ENCODE assay signal across 1 cellular context in genomic region chr7:10939237-10939910, GRCh38.
TF ChIP-seq lines count a peak whose summit lies in the region.

No MANE protein-coding gene starts in this region.

TF ChIP-seq in HepG2, 621 proteins besides CTCF, POLR2A, EP300 and RAD21 (continued from another document):
- 0 out of 2 replicates have a peak, but pooled peaks have one; percentile 43 for TF ChIP-seq MBD4 (IDR thresholded peaks at IDR 0.05; ENCODE audit: borderline replicate concordance, low read length)
- TF ChIP-seq RARA (CRISPR knock-in tag; IDR thresholded peaks at IDR 0.05) = 0 out of 2 replicates have a peak, but pooled peaks have one; percentile 15
- TF ChIP-seq ZBTB8A (CRISPR knock-in tag; IDR thresholded peaks at IDR 0.05; ENCODE audit: borderline replicate concordance, low read depth) = no peak
- TF ChIP-seq ZBTB34 (CRISPR knock-in tag; IDR thresholded peaks at IDR 0.05) = peak; percentile 44; the same call in 1 of the 2 replicates
- 0 out of 2 replicates have a peak, but pooled peaks have one; percentile 46 for TF ChIP-seq IRX3 (CRISPR knock-in tag; IDR thresholded peaks at IDR 0.05; ENCODE audit: borderline replicate concordance, low read depth)
- no peak for TF ChIP-seq DR1 (CRISPR knock-in tag; IDR thresholded peaks at IDR 0.05)
- TF ChIP-seq SNAPC5 (CRISPR knock-in tag; IDR thresholded peaks at IDR 0.05; ENCODE audit: borderline replicate concordance) = peak; percentile 52; the same call in 1 of the 2 replicates
- 0 out of 2 replicates have a peak, but pooled peaks have one; percentile 14 for TF ChIP-seq ZNF646 (CRISPR knock-in tag; IDR thresholded peaks at IDR 0.05)
- 0 out of 2 replicates have a peak, but pooled peaks have one; percentile 50 for TF ChIP-seq FOXO4 (CRISPR knock-in tag; conservative IDR thresholded peaks at IDR 0.05)
- no peak for TF ChIP-seq KDM1A (CRISPR knock-in tag; IDR thresholded peaks at IDR 0.05)
- TF ChIP-seq ZNF414 (CRISPR knock-in tag; IDR thresholded peaks at IDR 0.05) = peak; percentile 61; the same call in 1 of the 2 replicates
- 0 out of 2 replicates have a peak, but pooled peaks have one; percentile 14 for TF ChIP-seq ZNF761 (CRISPR knock-in tag; conservative IDR thresholded peaks at IDR 0.05)
- TF ChIP-seq ZNF224 (CRISPR knock-in tag; IDR thresholded peaks at IDR 0.05) = 0 out of 2 replicates have a peak, but pooled peaks have one; percentile 38
- 0 out of 2 replicates have a peak, but pooled peaks have one; percentile 22 for TF ChIP-seq TOPORS (CRISPR knock-in tag; IDR thresholded peaks at IDR 0.05)
- TF ChIP-seq TARDBP (CRISPR knock-in tag; IDR thresholded peaks at IDR 0.05) = 0 out of 2 replicates have a peak, but pooled peaks have one; percentile 68
- peak; percentile 14; the same call in 1 of the 2 replicates for TF ChIP-seq ZNF124 (CRISPR knock-in tag; IDR thresholded peaks at IDR 0.05)
- no peak for TF ChIP-seq LCORL (IDR thresholded peaks at IDR 0.05)
- TF ChIP-seq LCORL (CRISPR knock-in tag; IDR thresholded peaks at IDR 0.05) = 0 out of 2 replicates have a peak, but pooled peaks have one; percentile 33
- 0 out of 2 replicates have a peak, but pooled peaks have one; percentile 67 for TF ChIP-seq ZNF354B (CRISPR knock-in tag; IDR thresholded peaks at IDR 0.05)
- 0 out of 2 replicates have a peak, but pooled peaks have one; percentile 42 for TF ChIP-seq NAIF1 (CRISPR knock-in tag; IDR thresholded peaks at IDR 0.05; ENCODE audit: borderline replicate concordance)
- TF ChIP-seq ZNF501 (CRISPR knock-in tag; IDR thresholded peaks at IDR 0.05) = peak; percentile 14
- no peak for TF ChIP-seq ZNF547 (CRISPR knock-in tag; IDR thresholded peaks at IDR 0.05)
- peak; percentile 56; the same call in 1 of the 2 replicates for TF ChIP-seq MYPOP (CRISPR knock-in tag; IDR thresholded peaks at IDR 0.05)
- TF ChIP-seq ZNF609 (CRISPR knock-in tag; IDR thresholded peaks at IDR 0.05; ENCODE audit: borderline replicate concordance) = no peak
- 0 out of 2 replicates have a peak, but pooled peaks have one; percentile 2 for TF ChIP-seq CEBPG (CRISPR knock-in tag; IDR thresholded peaks at IDR 0.05)
- peak; percentile 10; the same call in 1 of the 2 replicates for TF ChIP-seq FOXA3 (CRISPR knock-in tag; IDR thresholded peaks at IDR 0.05)
- TF ChIP-seq FOXA1 (IDR thresholded peaks at IDR 0.05) = no peak
- peak; percentile 25; the same call in 1 of the 2 replicates for TF ChIP-seq FOXA1 (CRISPR knock-in tag; IDR thresholded peaks at IDR 0.05)
- TF ChIP-seq TSC22D2 (CRISPR knock-in tag; IDR thresholded peaks at IDR 0.05; ENCODE audit: borderline replicate concordance) = no peak
- TF ChIP-seq KLF15 (CRISPR knock-in tag; IDR thresholded peaks at IDR 0.05; ENCODE audit: borderline replicate concordance) = no peak
- peak; percentile 26; the same call in 1 of the 2 replicates for TF ChIP-seq ZNF441 (CRISPR knock-in tag; IDR thresholded peaks at IDR 0.05; ENCODE audit: borderline replicate concordance)
